ENCODE assay signal across 26 cellular contexts in genomic region chr20:57755609-57756008, GRCh38.
"Had no signal": no experiment of that assay in that cellular context is flagged by ENCODE, and none has a peak within 500 bp of the region (broad histone marks: within the 10 kb centered on the region; RNA-seq: fewer than 3 reads in every experiment).

No MANE protein-coding gene starts in this region.

- H3K4me3 Mint-ChIP-seq: immature natural killer cell; memory B cell; mesothelial cell of epicardium; natural killer cell treated with Interleukin-12 subunit alpha and Interleukin-12 subunit beta and Interleukin-15 and Interleukin-18, amount 100 ng/mL, for 72 hours; neural crest cell; stimulated activated memory B cell treated with anti-CD40 and anti-IgM and Interleukin-4, amounts not matched to agents 10 μg/mL and 1 μg/mL and 100 μg/mL, for 72 hours; stimulated activated naive CD8-positive, alpha-beta T cell treated with anti-CD3 and anti-CD28 coated beads, Interleukin-15, Interleukin-2, amounts not matched to agents 100 ng/mL and 50 ng/mL, for 24 hours had no signal

- DNase-seq: dermis blood vessel endothelial cell; effector memory CD4-positive, alpha-beta T cell; erythroblast; esophagus squamous epithelium; foreskin melanocyte; glutamatergic neuron; immature natural killer cell; mucosa of descending colon; naive B cell; pancreas; right lobe of liver; stimulated activated CD4-positive, alpha-beta T cell treated with anti-CD3 and anti-CD28 coated beads, Interleukin-2, amount 100 ng/mL, for 24 hours; stimulated activated CD4-positive, alpha-beta T cell treated with anti-CD3 and anti-CD28 coated beads, Interleukin-4, amount 100 ng/mL, for 24 hours; transverse colon; upper lobe of right lung had no signal

- H3K27ac ChIP-seq: coronary artery, esophagus squamous epithelium, neutrophil, pancreas, right lobe of liver, suprapubic skin, transverse colon, upper lobe of right lung, uterus had no signal

- H3K27ac Mint-ChIP-seq: immature natural killer cell; memory B cell; mesothelial cell of epicardium; naive B cell; natural killer cell treated with Interleukin-12 subunit alpha and Interleukin-12 subunit beta and Interleukin-15 and Interleukin-18, amount 100 ng/mL, for 72 hours; stimulated activated memory B cell treated with anti-CD40 and anti-IgM and Interleukin-4, amounts not matched to agents 10 μg/mL and 1 μg/mL and 100 μg/mL, for 72 hours; stimulated activated naive CD8-positive, alpha-beta T cell treated with anti-CD3 and anti-CD28 coated beads, Interleukin-15, Interleukin-2, amounts not matched to agents 100 ng/mL and 50 ng/mL, for 24 hours had no signal

- H3K36me3 Mint-ChIP-seq: immature natural killer cell; mesothelial cell of epicardium; natural killer cell treated with Interleukin-12 subunit alpha and Interleukin-12 subunit beta and Interleukin-15 and Interleukin-18, amount 100 ng/mL, for 72 hours; stimulated activated memory B cell treated with anti-CD40 and anti-IgM and Interleukin-4, amounts not matched to agents 10 μg/mL and 1 μg/mL and 100 μg/mL, for 72 hours had no signal

- FAIRE-seq: keratinocyte, pancreas had no signal

- H3K9me3 Mint-ChIP-seq: mesothelial cell of epicardium; natural killer cell treated with Interleukin-12 subunit alpha and Interleukin-12 subunit beta and Interleukin-15 and Interleukin-18, amount 100 ng/mL, for 72 hours; stimulated activated memory B cell treated with anti-CD40 and anti-IgM and Interleukin-4, amounts not matched to agents 10 μg/mL and 1 μg/mL and 100 μg/mL, for 72 hours; stimulated activated naive CD8-positive, alpha-beta T cell treated with anti-CD3 and anti-CD28 coated beads, Interleukin-15, Interleukin-2, amounts not matched to agents 100 ng/mL and 50 ng/mL, for 24 hours had no signal

- H3K4me1 Mint-ChIP-seq: immature natural killer cell, neural crest cell had no signal

- ATAC-seq: mucosa of descending colon; natural killer cell treated with Interleukin-12 subunit alpha and Interleukin-12 subunit beta and Interleukin-15 and Interleukin-18, amount 100 ng/mL, for 72 hours; pancreas; right lobe of liver; stimulated activated memory B cell treated with anti-CD40 and anti-IgM and Interleukin-4, amounts not matched to agents 10 μg/mL and 1 μg/mL and 100 μg/mL, for 72 hours; upper lobe of right lung had no signal
